In the genomic region with DNA sequence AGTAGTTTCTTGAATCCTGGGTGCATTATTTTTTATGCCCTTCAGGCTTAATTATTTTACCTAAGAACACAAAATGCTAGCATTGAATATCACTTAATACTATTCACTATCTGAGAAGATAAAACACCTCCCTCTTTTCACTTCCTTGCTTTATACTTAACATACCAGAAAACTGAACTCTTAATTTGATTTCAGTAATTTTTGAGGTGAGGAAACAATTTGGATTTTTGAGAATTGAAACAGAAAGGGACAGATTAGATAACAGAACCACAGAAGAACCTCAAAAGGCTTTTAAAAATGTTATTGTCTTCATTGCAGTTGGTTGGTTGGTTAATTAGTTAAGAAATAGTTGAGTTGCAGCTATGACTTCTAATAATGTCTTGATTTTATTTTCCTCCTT, we compare ENCODE assay signal across 20 cellular contexts.
DNase-seq lines count a peak whose midpoint lies in the region; ATAC-seq and TF ChIP-seq lines count a peak whose summit lies in the region.
"Had no signal": no experiment of that assay in that cellular context is flagged by ENCODE, and none has a peak within 500 bp of the region (broad histone marks: within the 10 kb centered on the region; RNA-seq: fewer than 3 reads in every experiment).

No MANE protein-coding gene starts in this region.

- no peak for TF ChIP-seq CTCF in lower lobe of right lung (IDR thresholded peaks at IDR 0.05)

- ATAC-seq in GM18867 (IDR thresholded peaks at IDR 0.05; ENCODE audit: unreplicated experiment), result peak; percentile 87
- ATAC-seq in GM21528 (IDR thresholded peaks at IDR 0.05; ENCODE audit: low FRiP score, unreplicated experiment), result peak; percentile 77
- peak; percentile 62 for ATAC-seq in HG03066 (IDR thresholded peaks at IDR 0.05; ENCODE audit: low read depth, unreplicated experiment)
- ATAC-seq in lower lobe of right lung, result no peak
- ATAC-seq: gastroesophageal sphincter; HepG2; stimulated activated effector memory CD8-positive, alpha-beta T cell treated with anti-CD3 and anti-CD28 coated beads, Interleukin-12 subunit alpha, Interleukin-12 subunit beta, amount 100 ng/mL, for 72 hours had no signal

- no peaks in the 10 kb centered on the region for H3K27me3 ChIP-seq in lower lobe of right lung (ENCODE audit: low read depth)
- H3K27me3 ChIP-seq: gastroesophageal sphincter had no signal

- H3K9me3 ChIP-seq in lower lobe of right lung, result no peaks in the 10 kb centered on the region
- H3K9me3 ChIP-seq: gastroesophageal sphincter had no signal

- no peak overlapping the region for H3K4me3 ChIP-seq in lower lobe of right lung
- H3K4me3 ChIP-seq: gastroesophageal sphincter had no signal

- no peaks in the 10 kb centered on the region for H3K4me1 ChIP-seq in lower lobe of right lung
- H3K4me1 ChIP-seq: gastroesophageal sphincter had no signal

- intact Hi-C loops in lower lobe of right lung (cut with DNase I), result no loop called here

- no peaks in the 10 kb centered on the region for H3K36me3 ChIP-seq in lower lobe of right lung
- H3K36me3 ChIP-seq: gastroesophageal sphincter had no signal

- no peak overlapping the region for H3K27ac ChIP-seq in lower lobe of right lung
- H3K27ac ChIP-seq: gastroesophageal sphincter had no signal

- DNase-seq in OCI-M1 (lab: John Stamatoyannopoulos, UW) (peak; percentile 26), 8988T (no peak), DMS153 treated with DMSO at 0.1 percent for 48 hours (lab: John Stamatoyannopoulos, UW; ENCODE audit: unreplicated experiment) (no peak), lower lobe of right lung (no peak), NCI-H1092 treated with DMSO at 0.1 percent for 48 hours (lab: John Stamatoyannopoulos, UW) (no peak)
- DNase-seq: activated CD4-positive, alpha-beta T cell treated with anti-CD3 and anti-CD28 coated beads, Interleukin-2, amount 50 U/mL, for 4 hours; AML-193; DMS79 treated with DMSO at 0.1 percent for 48 hours; endodermal cell; H9; kidney glomerular epithelial cell; NCI-H1092; RPMI8226; stimulated activated CD4-positive, alpha-beta T cell treated with anti-CD3 and anti-CD28 coated beads, Interleukin-2, amount 100 ng/mL, for 48 hours had no signal

Comparison
In these comparisons a context has a peak if more than half of its experiments do, and no peak if none do; other contexts are left out.
1. ATAC-seq: peak in GM18867 (single experiment), GM21528 (single experiment) and HG03066 (single experiment); none in lower lobe of right lung (0 of 2).